In genomic region chr1:11838349-11839272, GRCh38 we compare ENCODE assay signal across 8 cellular contexts. TPM values are rescaled to one million over a fixed set of nuclear protein-coding genes. Genes with fewer than 3 reads are reported as not detected.
DNase-seq lines count a peak whose midpoint lies in the region; ATAC-seq and TF ChIP-seq lines count a peak whose summit lies in the region.

No MANE protein-coding gene starts in this region.

- no peak overlapping the region for H3K4me3 ChIP-seq in parathyroid adenoma (ENCODE audit: low read depth, low read length)
- H3K4me3 ChIP-seq in transverse colon, result no peak overlapping the region

- H3K9me3 ChIP-seq in parathyroid adenoma (ENCODE audit: control insufficient read depth, low read length), result no peaks in the 10 kb centered on the region
- H3K9me3 ChIP-seq in transverse colon, result no peaks in the 10 kb centered on the region

- H3K27ac ChIP-seq in parathyroid adenoma (no peak overlapping the region), transverse colon (no peak overlapping the region)

- TF ChIP-seq CTCF in parathyroid adenoma (IDR thresholded peaks at IDR 0.05) (peak; percentile 90), transverse colon (IDR thresholded peaks at IDR 0.05) (peak; percentile 91 to 96 (median 95))

- TF ChIP-seq POLR2A in transverse colon (IDR thresholded peaks at IDR 0.05), result no peak

- no peak overlapping the region for H3K9ac ChIP-seq in parathyroid adenoma

- TF ChIP-seq EP300 in transverse colon (IDR thresholded peaks at IDR 0.05; ENCODE audit: low read depth), result no peak

- H3K79me2 ChIP-seq in parathyroid adenoma, result no peaks in the 10 kb centered on the region

- DNase-seq in Daoy (ENCODE audit: low read depth) (peak; percentile 74), LoVo (ENCODE audit: low spot score) (peak; percentile 58), globus pallidus (ENCODE audit: low spot score) (peak; percentile 58), transverse colon (peak; percentile 71)
- peak; percentile 36 to 71 (median 46) for DNase-seq in activated naive CD4-positive, alpha-beta T cell (lab: John Stamatoyannopoulos, UW)

- H3K27me3 ChIP-seq in parathyroid adenoma (ENCODE audit: control insufficient read depth, insufficient read depth, low read length), result no peaks in the 10 kb centered on the region
- H3K27me3 ChIP-seq in transverse colon, result no peaks in the 10 kb centered on the region

- ATAC-seq in SK-N-SH treated with all-trans-retinoic acid at 6 μM for 48 hours (peak; percentile 95), GM21423 (IDR thresholded peaks at IDR 0.05; ENCODE audit: unreplicated experiment) (no peak)

- in situ Hi-C loops in transverse colon (cut with MboI; ENCODE audit: low pct_ligation_motif_present in 1 of 4, low pct_unique_long_range_greater_than_20kb in 1 of 4, low sequenced_read_pairs in 3 of 4), result loop anchor here in 3 of 4 donors (25.0 kb wide), 1 partner anchor 124 kb away; no protein-coding TSS in a partner anchor

- no peak overlapping the region for H3K4me2 ChIP-seq in parathyroid adenoma (ENCODE audit: low read length)

- H3K4me1 ChIP-seq in parathyroid adenoma, result no peaks in the 10 kb centered on the region
- H3K4me1 ChIP-seq in transverse colon, result no peaks in the 10 kb centered on the region

- H3K36me3 ChIP-seq in parathyroid adenoma (ENCODE audit: control insufficient read depth, insufficient read depth, low read length), result no peaks in the 10 kb centered on the region
- H3K36me3 ChIP-seq in transverse colon, result peaks cover 0 to 73% (median 22%) of the 10 kb centered on the region in 4 donors

- H2AFZ ChIP-seq in parathyroid adenoma, result no peak overlapping the region

- WGBS in transverse colon (ENCODE audit: low coverage in 1 of 2), 2 donors, result 60 to 64% methylated on average over 6 to 40 of the region's 40 CpGs

- intact Hi-C loops in transverse colon (cut with DNase I; ENCODE audit: low total_unique reads), result loop anchor here (5.0 kb wide), 2 partner anchors 54 to 69 kb away; no protein-coding TSS in a partner anchor

TF ChIP-seq in SK-N-SH treated with all-trans-retinoic acid at 6 μM for 48 hours, 23 proteins besides CTCF, POLR2A, EP300 and RAD21:
- no peak for TF ChIP-seq CSDC2 (CRISPR knock-in tag; IDR thresholded peaks at IDR 0.05)
- no peak for TF ChIP-seq PATZ1 (CRISPR knock-in tag; IDR thresholded peaks at IDR 0.05; ENCODE audit: borderline replicate concordance)
- no peak for TF ChIP-seq ISL1 (CRISPR knock-in tag; IDR thresholded peaks at IDR 0.05)
- no peak for TF ChIP-seq GLIS3 (CRISPR knock-in tag; IDR thresholded peaks at IDR 0.05)
- TF ChIP-seq ZNF565 (CRISPR knock-in tag; conservative IDR thresholded peaks at IDR 0.05; ENCODE audit: low read depth), result no peak
- no peak for TF ChIP-seq SNAI2 (CRISPR knock-in tag; IDR thresholded peaks at IDR 0.05)

RNA-seq across cellular contexts. Expression of gene NPPA, which starts 9.0 kb away (rescaled TPM):
- total RNA-seq in Daoy (2014; rRNA removed; shearing (Covaris generic)), result not detected in 2 replicates
- total RNA-seq in transverse colon, result not detected

RNA-seq across cellular contexts. Expression of gene NPPB, which starts 20.1 kb away (rescaled TPM):
- total RNA-seq in Daoy (2014; rRNA removed; shearing (Covaris generic)), result 38.6 and 78.9 TPM in 2 replicates
- not detected for total RNA-seq in transverse colon

RNA-seq across cellular contexts. Expression of gene CLCN6, which starts 32.6 kb away (rescaled TPM):
- total RNA-seq in Daoy (2014; rRNA removed; shearing (Covaris generic)), result 12.4 TPM in 2 replicates
- total RNA-seq in transverse colon, result 100 to 1,000 TPM in 1 of 4 donors, 10 to 100 TPM in 3; 14.0 to 184 (median 30.7) TPM

RNA-seq across cellular contexts. Expression of gene MTHFR, which starts 32.8 kb away (rescaled TPM):
- total RNA-seq in Daoy (2014; rRNA removed; shearing (Covaris generic)), result 4.7 and 8.6 TPM in 2 replicates
- total RNA-seq in transverse colon, result 100 to 1,000 TPM in 1 of 4 donors, 10 to 100 TPM in 3; 42.8 to 141 (median 48.3) TPM

Comparison
In these comparisons a context has a peak if more than half of its experiments do, and no peak if none do; other contexts are left out.
1. RNA of gene NPPB, which starts 20.1 kb away (total RNA-seq): 38.6 to 78.9 TPM in Daoy; not detected in transverse colon; every median in the first group is over 10 times any median in the second.
2. Peak in every context shown above with its lines, with median percentiles within 50 percentile points of each other: DNase-seq.